26 cellular contexts compared by ENCODE assay signal in genomic region chr2:167708998-167709397, GRCh38.
"Had no signal": no experiment of that assay in that cellular context is flagged by ENCODE, and none has a peak within 500 bp of the region (broad histone marks: within the 10 kb centered on the region; RNA-seq: fewer than 3 reads in every experiment).

No MANE protein-coding gene starts in this region.

- ATAC-seq: esophagus mucosa; foreskin keratinocyte; heart right ventricle; left cardiac atrium; left lung; lower lobe of right lung; naive thymus-derived CD8-positive, alpha-beta T cell; psoas muscle; right cardiac atrium; stimulated activated memory B cell treated with anti-CD40 and anti-IgM and Interleukin-4, amounts not matched to agents 10 μg/mL and 1 μg/mL and 100 μg/mL, for 72 hours; stimulated activated naive CD8-positive, alpha-beta T cell treated with anti-CD3 and anti-CD28 coated beads, Interleukin-15, Interleukin-2, amounts not matched to agents 100 U/mL and 50 U/mL, for 24 hours had no signal

- H3K4me3 ChIP-seq: heart right ventricle, left lung, lower lobe of right lung, ovary, psoas muscle, skin epidermis, spleen, thoracic aorta, tibial nerve, upper lobe of left lung had no signal

- DNase-seq: effector CD8-positive, alpha-beta T cell; endodermal cell; foreskin keratinocyte; glutamatergic neuron; heart right ventricle; hippocampal formation; left cardiac atrium; left lung; lower lobe of right lung; naive thymus-derived CD8-positive, alpha-beta T cell; nephron progenitor cell; nucleus accumbens; ovary; posterior cingulate gyrus; psoas muscle; right cardiac atrium; spleen; stimulated activated CD4-positive, alpha-beta T cell treated with anti-CD3 and anti-CD28 coated beads, Interleukin-4, amount 100 ng/mL, for 4 hours; stimulated activated naive CD8-positive, alpha-beta T cell treated with anti-CD3 and anti-CD28 coated beads, Interleukin-15, Interleukin-2, amounts not matched to agents 100 U/mL and 50 U/mL, for 24 hours; substantia nigra; upper lobe of left lung had no signal
